17 cellular contexts compared by ENCODE assay signal in the genomic region with DNA sequence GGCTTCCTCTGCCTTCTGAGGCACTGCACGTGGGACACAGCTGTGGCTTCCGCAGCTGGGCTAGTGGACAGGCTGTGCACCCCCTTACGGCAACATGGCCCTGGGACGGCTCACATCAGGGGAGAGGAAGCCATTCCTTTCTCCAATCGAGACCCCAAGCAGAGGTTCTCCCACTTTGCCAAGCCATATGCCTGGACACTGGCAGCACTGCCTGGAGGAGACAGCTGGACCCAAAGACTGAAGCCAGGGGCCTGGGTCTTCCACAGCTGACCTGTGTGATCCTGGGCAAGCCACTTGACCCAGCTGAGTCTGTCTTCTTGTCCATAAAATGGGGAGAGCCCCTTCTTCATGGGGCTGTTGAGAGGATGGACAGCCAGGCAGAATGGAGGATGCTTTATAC.
DNase-seq lines count a peak whose midpoint lies in the region; ATAC-seq and TF ChIP-seq lines count a peak whose summit lies in the region.
"Had no signal": no experiment of that assay in that cellular context is flagged by ENCODE, and none has a peak within 500 bp of the region (broad histone marks: within the 10 kb centered on the region; RNA-seq: fewer than 3 reads in every experiment).

No MANE protein-coding gene starts in this region.

- no peak overlapping the region for H3K27ac ChIP-seq in lung (ENCODE audit: low read depth in 1 of 2, low read length in 1 of 2)
- no peak overlapping the region for H3K27ac ChIP-seq in stomach
- H3K27ac ChIP-seq: 22Rv1 had no signal

- peaks cover 0 to 10% of the 10 kb centered on the region in 2 donors for H3K9me3 ChIP-seq in lung (ENCODE audit: control insufficient read depth in 2 of 2, insufficient read depth in 1 of 2, low read length in 1 of 2)
- peaks cover 2 to 21% (median 18%) of the 10 kb centered on the region in 4 donors for H3K9me3 ChIP-seq in stomach

- TF ChIP-seq CTCF in lung (IDR thresholded peaks at IDR 0.05; ENCODE audit: control extremely low read depth, extremely low read depth) (no peak), stomach (IDR thresholded peaks at IDR 0.05) (no peak)

- DNase-seq in DMS53 (lab: John Stamatoyannopoulos, UW) (peak; percentile 8), DMS53 treated with DMSO at 0.1 percent for 48 hours (lab: John Stamatoyannopoulos, UW; ENCODE audit: unreplicated experiment) (no peak), lung (ENCODE audit: low spot score) (peak; percentile 18), stomach (peak; percentile 3)
- peak; percentile 28 for DNase-seq in activated CD8-positive, alpha-beta memory T cell treated with anti-CD3 and anti-CD28 coated beads, Interleukin-2, amount 10 ng/mL, durations not matched to agents 7 days and 5 days
- DNase-seq: AML-193; C1 segment of cervical spinal cord; Calu3; CD4-positive, alpha-beta T cell; DMS 273 treated with DMSO at 0.1 percent for 48 hours; DMS79 treated with DMSO at 0.1 percent for 48 hours; EL had no signal

- 78 to 81% methylated on average over 5 of the region's 5 CpGs for WGBS in lung, 2 donors
- WGBS in stomach, 5 donors, result 81 to 90% (median 87%) methylated on average over 5 of the region's 5 CpGs

- H3K36me3 Mint-ChIP-seq in activated CD8-positive, alpha-beta memory T cell treated with anti-CD3 and anti-CD28 coated beads, Interleukin-2, amount 10 ng/mL, durations not matched to agents 7 days and 5 days, result no peaks in the 10 kb centered on the region

- TF ChIP-seq EP300 in stomach (IDR thresholded peaks at IDR 0.05), result no peak

- no peak overlapping the region for H3K4me3 Mint-ChIP-seq in activated CD8-positive, alpha-beta memory T cell treated with anti-CD3 and anti-CD28 coated beads, Interleukin-2, amount 10 ng/mL, durations not matched to agents 7 days and 5 days
- H3K4me3 Mint-ChIP-seq: CD4-positive, alpha-beta T cell; IgD-negative memory B cell had no signal

- H3K4me1 Mint-ChIP-seq in activated CD8-positive, alpha-beta memory T cell treated with anti-CD3 and anti-CD28 coated beads, Interleukin-2, amount 10 ng/mL, durations not matched to agents 7 days and 5 days, result no peaks in the 10 kb centered on the region
- H3K4me1 Mint-ChIP-seq: IgD-negative memory B cell had no signal

- peaks cover 10% of the 10 kb centered on the region for H3K27me3 Mint-ChIP-seq in activated CD8-positive, alpha-beta memory T cell treated with anti-CD3 and anti-CD28 coated beads, Interleukin-2, amount 10 ng/mL, durations not matched to agents 7 days and 5 days

- TF ChIP-seq POLR2A in stomach (IDR thresholded peaks at IDR 0.05), result no peak

- H3K4me3 ChIP-seq in lung (no peak overlapping the region), stomach (no peak overlapping the region)
- H3K4me3 ChIP-seq: HAP-1 had no signal

- ATAC-seq in activated CD8-positive, alpha-beta memory T cell treated with anti-CD3 and anti-CD28 coated beads, Interleukin-2, amount 10 ng/mL, durations not matched to agents 7 days and 5 days, result no peak
- ATAC-seq in lung (ENCODE audit: insufficient read depth, low FRiP score) (no peak), GM19035 (IDR thresholded peaks at IDR 0.05; ENCODE audit: unreplicated experiment) (no peak), GM19324 (IDR thresholded peaks at IDR 0.05; ENCODE audit: low FRiP score, unreplicated experiment) (no peak)

- H3K9me3 Mint-ChIP-seq in activated CD8-positive, alpha-beta memory T cell treated with anti-CD3 and anti-CD28 coated beads, Interleukin-2, amount 10 ng/mL, durations not matched to agents 7 days and 5 days (ENCODE audit: low read depth), result peaks cover 3% of the 10 kb centered on the region

- no peak overlapping the region for H3K27ac Mint-ChIP-seq in activated CD8-positive, alpha-beta memory T cell treated with anti-CD3 and anti-CD28 coated beads, Interleukin-2, amount 10 ng/mL, durations not matched to agents 7 days and 5 days
- H3K27ac Mint-ChIP-seq: CD4-positive, alpha-beta T cell; IgD-negative memory B cell had no signal

- no peaks in the 10 kb centered on the region for H3K4me1 ChIP-seq in lung (ENCODE audit: control insufficient read depth in 2 of 2, insufficient read depth in 2 of 2, low read length in 2 of 2)
- H3K4me1 ChIP-seq in stomach, result no peaks in the 10 kb centered on the region
- H3K4me1 ChIP-seq: HAP-1 had no signal

- H3K36me3 ChIP-seq in lung (ENCODE audit: control insufficient read depth in 2 of 2, insufficient read depth in 2 of 2, low read length in 2 of 2), result no peaks in the 10 kb centered on the region
- H3K36me3 ChIP-seq in stomach, result no peaks in the 10 kb centered on the region
- H3K36me3 ChIP-seq: HAP-1 had no signal

- intact Hi-C loops in stomach (cut with DNase I; ENCODE audit: low total_unique reads), result no loop called here

- H3K27me3 ChIP-seq in lung (ENCODE audit: control insufficient read depth, insufficient read depth) (no peaks in the 10 kb centered on the region), stomach (peaks cover 0 to 24% (median 0%) of the 10 kb centered on the region in 3 donors)

- CTCF ChIA-PET in activated CD8-positive, alpha-beta memory T cell treated with anti-CD3 and anti-CD28 coated beads, Interleukin-2, amount 10 ng/mL, durations not matched to agents 7 days and 5 days (lab: Charles Lee), result no interaction called here
